ENCODE assay signal across 19 cellular contexts in the genomic region with DNA sequence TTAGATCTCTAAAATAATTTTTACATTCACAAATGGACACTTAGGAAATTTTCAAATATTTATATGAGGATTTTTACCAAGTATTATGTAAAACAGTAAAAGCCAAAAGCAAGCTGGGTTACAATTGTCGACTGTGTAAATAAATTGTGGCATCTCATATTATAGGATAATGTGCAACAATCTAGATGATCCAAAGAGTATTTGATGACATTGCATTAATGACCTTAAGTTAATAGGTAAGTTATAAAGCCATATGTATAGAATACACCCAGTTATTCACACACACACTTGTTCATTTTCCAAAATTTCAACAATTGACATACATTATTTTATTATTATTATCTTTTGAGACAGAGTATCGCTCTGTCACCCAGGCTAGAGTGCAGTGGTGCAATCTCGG.
DNase-seq lines count a peak whose midpoint lies in the region; ATAC-seq, FAIRE-seq and TF ChIP-seq lines count a peak whose summit lies in the region.
"Had no signal": no experiment of that assay in that cellular context is flagged by ENCODE, and none has a peak within 500 bp of the region (broad histone marks: within the 10 kb centered on the region; RNA-seq: fewer than 3 reads in every experiment).

No MANE protein-coding gene starts in this region.

- no peak for ATAC-seq in HepG2
- ATAC-seq in right lobe of liver, result no peak
- no peak for ATAC-seq in IMR-90 (ENCODE audit: low read depth)
- ATAC-seq in K562, result no peak
- no peak for ATAC-seq in GM18907 (IDR thresholded peaks at IDR 0.05; ENCODE audit: unreplicated experiment)

- no peak overlapping the region for H3K23ac ChIP-seq in IMR-90 (ENCODE audit: low read depth, low read length)

- DNase-seq in HepG2 (ENCODE audit: low spot score), result no peak
- no peak for DNase-seq in right lobe of liver
- DNase-seq in IMR-90, result no peak
- DNase-seq in K562 (ENCODE audit: extremely low read depth in 1 of 4, low spot score in 3 of 4), result no peak
- DNase-seq in breast epithelium (ENCODE audit: low spot score in 2 of 2), result no peak
- DNase-seq: ACHN; BE2C; C1 segment of cervical spinal cord; CD4-positive, alpha-beta memory T cell; CD4-positive, CD25-positive, alpha-beta regulatory T cell; CD8-positive, alpha-beta memory T cell; COR-L47; DMS79 treated with DMSO at 0.1 percent for 48 hours; GF-D8 had no signal

- H2AK9ac ChIP-seq in IMR-90 (replicated peaks; ENCODE audit: low read depth, low read length, poor library complexity), result no peak overlapping the region

- no peaks in the 10 kb centered on the region; a peak in 1 of 5 replicates for H3K27me3 ChIP-seq in HepG2 (ENCODE audit: control insufficient read depth in 1 of 2, insufficient read depth in 2 of 2, low read length in 2 of 2)
- no peaks in the 10 kb centered on the region for H3K27me3 ChIP-seq in right lobe of liver
- H3K27me3 ChIP-seq in IMR-90 (ENCODE audit: control insufficient read depth, insufficient read depth, low read length), result no peaks in the 10 kb centered on the region
- H3K27me3 ChIP-seq in K562 (ENCODE audit: control insufficient read depth in 2 of 2, insufficient read depth in 2 of 2, low read length in 2 of 2), result peaks cover 0 to 5% of the 10 kb centered on the region in 2 experiments; a peak in 1 of 5 replicates
- H3K27me3 ChIP-seq in breast epithelium, result no peaks in the 10 kb centered on the region
- H3K27me3 ChIP-seq: BE2C, BLaER1 had no signal

- peaks cover 36 to 71% of the 10 kb centered on the region in 2 experiments for H3K79me1 ChIP-seq in IMR-90 (ENCODE audit: low read depth in 1 of 2, low read length in 2 of 2)

- H3K79me2 ChIP-seq in HepG2 (ENCODE audit: insufficient read depth, low read length) (no peaks in the 10 kb centered on the region), K562 (ENCODE audit: control insufficient read depth, insufficient read depth, low read length) (no peaks in the 10 kb centered on the region)

- H3K9ac ChIP-seq in HepG2 (ENCODE audit: insufficient read depth, low read depth, low read length) (no peak overlapping the region), IMR-90 (ENCODE audit: low read depth, low read length) (no peak overlapping the region), K562 (ENCODE audit: insufficient read depth in 1 of 2, low read depth in 2 of 2, low read length in 2 of 2) (no peak overlapping the region)
- H3K9ac ChIP-seq: BLaER1 had no signal

- TF ChIP-seq CTCF in HepG2 (CRISPR knock-in tag; IDR thresholded peaks at IDR 0.05) (no peak), right lobe of liver (IDR thresholded peaks at IDR 0.05) (no peak), IMR-90 (conservative IDR thresholded peaks at IDR 0.05; ENCODE audit: low read depth, low read length) (no peak), K562 (IDR thresholded peaks at IDR 0.05 in 2 of 3, conservative IDR thresholded peaks at IDR 0.05 in 1 of 3; ENCODE audit: insufficient read depth in 2 of 3, low read depth in 1 of 3, low read length in 3 of 3) (no peak), breast epithelium (IDR thresholded peaks at IDR 0.05) (no peak)

- H3K4me2 ChIP-seq in HepG2 (ENCODE audit: low read depth, low read length) (no peak overlapping the region), IMR-90 (ENCODE audit: low read depth, low read length) (no peak overlapping the region), K562 (ENCODE audit: insufficient read depth, low read length) (no peak overlapping the region)
- H3K4me2 ChIP-seq: BLaER1 had no signal

- H3K9me1 ChIP-seq in IMR-90 (ENCODE audit: insufficient read depth, low read length) (peaks cover 22% of the 10 kb centered on the region), K562 (ENCODE audit: control insufficient read depth, insufficient read depth, low read length) (no peaks in the 10 kb centered on the region)

- H3K9me3 ChIP-seq in HepG2 (ENCODE audit: low read length), result no peaks in the 10 kb centered on the region
- no peaks in the 10 kb centered on the region for H3K9me3 ChIP-seq in right lobe of liver
- no peaks in the 10 kb centered on the region for H3K9me3 ChIP-seq in IMR-90 (ENCODE audit: control insufficient read depth, insufficient read depth, low read length)
- H3K9me3 ChIP-seq in K562 (replicated peaks; ENCODE audit: control insufficient read depth, insufficient read depth, low read depth, low read length), result no peaks in the 10 kb centered on the region
- H3K9me3 ChIP-seq in breast epithelium, result no peaks in the 10 kb centered on the region
- H3K9me3 ChIP-seq: BE2C had no signal

- H4K91ac ChIP-seq in IMR-90 (ENCODE audit: insufficient read depth, low read depth, low read length), result no peak overlapping the region

- intact Hi-C loops in HepG2 (cut with micrococcal nuclease; ENCODE audit: unreplicated experiment), result no loop called here
- intact Hi-C loops in right lobe of liver (cut with DNase I), result no loop called here
- intact Hi-C loops in IMR-90 (cut with micrococcal nuclease), result no loop called here
- intact Hi-C loops in K562 (cut with micrococcal nuclease), result no loop called here
- intact Hi-C loops in breast epithelium (cut with DNase I; ENCODE audit: low total_unique reads), result loop anchor here (10.0 kb wide), 1 partner anchor 71 kb away; a partner anchor contains a TSS

- no peak overlapping the region for H2BK20ac ChIP-seq in IMR-90 (ENCODE audit: low read depth, low read length)

- no peak overlapping the region for H2BK5ac ChIP-seq in IMR-90 (ENCODE audit: low read depth, low read length, poor library complexity, severe bottlenecking)

- peaks cover 0 to 4% of the 10 kb centered on the region in 2 experiments; a peak in 1 of 5 replicates for H3K36me3 ChIP-seq in HepG2 (replicated peaks in 1 of 2; ENCODE audit: control insufficient read depth in 1 of 2, insufficient read depth in 2 of 2, low read length in 2 of 2)
- H3K36me3 ChIP-seq in right lobe of liver, result no peaks in the 10 kb centered on the region
- H3K36me3 ChIP-seq in IMR-90 (ENCODE audit: control insufficient read depth, insufficient read depth, low read length), result peaks cover 7% of the 10 kb centered on the region
- H3K36me3 ChIP-seq in K562 (ENCODE audit: control insufficient read depth, insufficient read depth, low read length), result no peaks in the 10 kb centered on the region
- H3K36me3 ChIP-seq in breast epithelium, result no peaks in the 10 kb centered on the region
- H3K36me3 ChIP-seq: BE2C had no signal

- H2AFZ ChIP-seq in HepG2 (ENCODE audit: low read length), result no peak overlapping the region
- H2AFZ ChIP-seq in IMR-90 (replicated peaks; ENCODE audit: low read length, poor library complexity), result no peak overlapping the region
- H2AFZ ChIP-seq in K562 (ENCODE audit: low read depth, low read length), result no peak overlapping the region

- H3K4me3 ChIP-seq in HepG2 (replicated peaks in 1 of 3; ENCODE audit: insufficient read depth in 1 of 3, low read depth in 2 of 3, low read length in 3 of 3) (no peak overlapping the region), right lobe of liver (no peak overlapping the region), IMR-90 (ENCODE audit: insufficient read depth, low read depth, low read length) (no peak overlapping the region), K562 (no peak overlapping the region), breast epithelium (no peak overlapping the region)
- H3K4me3 ChIP-seq: BLaER1 had no signal

- no peak overlapping the region for H2AK5ac ChIP-seq in IMR-90 (ENCODE audit: low read depth, low read length)

- CTCF ChIA-PET in HepG2 (lab: Yijun Ruan, JAX; ENCODE audit: low intra/inter-chr PET ratio, low total read pairs) (no interaction called here), IMR-90 (lab: Yijun Ruan, JAX) (no interaction called here), K562 (lab: Yijun Ruan, JAX; ENCODE audit: low intra/inter-chr PET ratio) (no interaction called here)

- H2BK120ac ChIP-seq in IMR-90 (ENCODE audit: low read depth, low read length), result no peak overlapping the region

- H2BK15ac ChIP-seq in IMR-90 (ENCODE audit: low read depth, low read length), result no peak overlapping the region

- POLR2A ChIA-PET in HepG2 (lab: Yijun Ruan, JAX), result no interaction called here
- POLR2A ChIA-PET in IMR-90 (lab: Charles Lee; ENCODE audit: unreplicated experiment), result no interaction called here
- POLR2A ChIA-PET in K562 (lab: Yijun Ruan, JAX), result no interaction called here

- peaks cover 18% of the 10 kb centered on the region for H3K4me1 ChIP-seq in HepG2 (ENCODE audit: insufficient read depth, low read length)
- H3K4me1 ChIP-seq in right lobe of liver, result peaks cover 0 to 20% (median 9%) of the 10 kb centered on the region in 4 donors
- peaks cover 11% of the 10 kb centered on the region for H3K4me1 ChIP-seq in IMR-90 (ENCODE audit: control insufficient read depth, insufficient read depth, low read length)
- no peaks in the 10 kb centered on the region for H3K4me1 ChIP-seq in K562 (replicated peaks in 1 of 2; ENCODE audit: control insufficient read depth in 2 of 2, insufficient read depth in 2 of 2, low read length in 2 of 2)
- H3K4me1 ChIP-seq in breast epithelium, result no peaks in the 10 kb centered on the region
- H3K4me1 ChIP-seq: BE2C, BLaER1 had no signal

- BruUV-seq in HepG2 (replicated peaks; lab: Mats Ljungman, UMichigan), result no TSS peak
- no TSS peak for BruUV-seq in IMR-90 (replicated peaks; lab: Mats Ljungman, UMichigan)
- BruUV-seq in K562 (replicated peaks; lab: Mats Ljungman, UMichigan), result no TSS peak

- no peak overlapping the region for H3K4ac ChIP-seq in IMR-90 (ENCODE audit: low read depth, low read length)

- TF ChIP-seq EP300 in HepG2 (IDR thresholded peaks at IDR 0.05; ENCODE audit: low read depth in 2 of 2, low read length in 2 of 2) (no peak), HepG2 (CRISPR knock-in tag; IDR thresholded peaks at IDR 0.05; ENCODE audit: borderline replicate concordance) (no peak), K562 (IDR thresholded peaks at IDR 0.05; ENCODE audit: low read length) (no peak)

- TF ChIP-seq POLR2A in HepG2 (IDR thresholded peaks at IDR 0.05; ENCODE audit: insufficient read depth in 1 of 2, low read depth in 2 of 2, low read length in 2 of 2) (no peak), right lobe of liver (IDR thresholded peaks at IDR 0.05) (no peak), IMR-90 (IDR thresholded peaks at IDR 0.05; ENCODE audit: low read depth, low read length) (no peak), K562 (conservative IDR thresholded peaks at IDR 0.05) (no peak), breast epithelium (IDR thresholded peaks at IDR 0.05) (no peak)

- H3K18ac ChIP-seq in IMR-90 (ENCODE audit: low read depth, low read length), result no peak overlapping the region

- 97% methylated on average over 3 of the region's 3 CpGs for WGBS in HepG2 (ENCODE audit: low lambda C conversion rate)
- 97% methylated on average over 3 of the region's 3 CpGs for WGBS in right lobe of liver (ENCODE audit: insufficient coverage, low coverage, low lambda C conversion rate, missing lambda C conversion rate)
- no CpG with 5 or more reads among the region's 3 CpGs for WGBS in IMR-90 (ENCODE audit: extremely low coverage in 2 of 2, insufficient read length in 1 of 2), 2 experiments
- 44% methylated on average over 3 of the region's 3 CpGs for WGBS in K562 (ENCODE audit: insufficient coverage, low coverage, missing lambda C conversion rate)

- TF ChIP-seq RAD21 in HepG2 (CRISPR knock-in tag; IDR thresholded peaks at IDR 0.05) (no peak), IMR-90 (IDR thresholded peaks at IDR 0.05; ENCODE audit: low read length) (no peak), K562 (CRISPR knock-in tag; conservative IDR thresholded peaks at IDR 0.05 in 1 of 2, IDR thresholded peaks at IDR 0.05 in 1 of 2) (no peak)

- no peak overlapping the region for H4K8ac ChIP-seq in IMR-90 (ENCODE audit: low read depth in 2 of 2, low read length in 2 of 2)

- H3K27ac ChIP-seq in HepG2 (ENCODE audit: extremely low read length, insufficient read depth, low read length), result no peak overlapping the region
- no peak overlapping the region for H3K27ac ChIP-seq in right lobe of liver
- H3K27ac ChIP-seq in IMR-90 (ENCODE audit: insufficient read depth, low read length), result no peak overlapping the region
- H3K27ac ChIP-seq in K562 (ENCODE audit: extremely low read depth, low read depth, low read length), result no peak overlapping the region
- H3K27ac ChIP-seq in breast epithelium, result no peak overlapping the region
- H3K27ac ChIP-seq: 22Rv1, BLaER1 had no signal

- dilution Hi-C loops in IMR-90 (cut with HindIII; ENCODE audit: low sequenced_read_pairs, unreplicated experiment), result no loop called here

- FAIRE-seq in HepG2 (lab: Jason Lieb, UNC) (no peak), K562 (lab: Jason Lieb, UNC) (no peak)
- FAIRE-seq: G401.6, GM12891 had no signal

- no peak overlapping the region for H4K5ac ChIP-seq in IMR-90 (ENCODE audit: low read depth, low read length)

- in situ Hi-C loops in HepG2 (cut with HindIII; ENCODE audit: extremely low pct_ligation_motif_present, low pct_unique_long_range_greater_than_20kb), result no loop called here
- in situ Hi-C loops in IMR-90 (cut with MboI; ENCODE audit: low sequenced_read_pairs), result no loop called here
- in situ Hi-C loops in K562 (cut with MboI), result no loop called here

- H4K20me1 ChIP-seq in HepG2 (ENCODE audit: insufficient read depth, low read length) (no peaks in the 10 kb centered on the region; the same call in 1 of the 2 replicates), IMR-90 (ENCODE audit: insufficient read depth, low read length) (peaks cover 39% of the 10 kb centered on the region), K562 (replicated peaks; ENCODE audit: control insufficient read depth, insufficient read depth, low read length) (no peaks in the 10 kb centered on the region)

- no peak overlapping the region for H3K14ac ChIP-seq in IMR-90 (replicated peaks; ENCODE audit: low read depth, low read length)

- no peak overlapping the region for H3K56ac ChIP-seq in IMR-90 (ENCODE audit: extremely low read depth, insufficient read depth, low read length)
